Comparison of ENCODE assay signal across 29 cellular contexts in the genomic region with DNA sequence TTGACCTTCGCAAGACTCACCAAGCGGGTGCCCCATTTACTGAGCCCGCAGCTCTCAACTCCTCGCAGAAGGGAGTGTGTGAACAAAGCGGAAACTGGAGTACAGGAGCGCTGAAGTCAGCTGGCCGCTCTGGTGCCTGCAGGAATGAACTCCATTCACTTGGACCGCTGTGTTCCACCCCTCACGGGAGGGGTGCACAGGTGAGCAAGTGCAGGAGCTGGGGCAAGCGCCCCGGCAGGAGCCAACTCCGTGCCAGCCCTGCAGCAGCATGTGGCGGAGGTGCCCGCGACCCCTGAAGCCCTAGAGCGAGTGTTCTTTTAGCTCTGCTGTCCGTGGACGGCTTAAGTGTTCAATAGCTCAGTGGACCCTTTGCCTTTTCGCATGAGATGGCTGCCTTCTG.
"Had no signal": no experiment of that assay in that cellular context is flagged by ENCODE, and none has a peak within 500 bp of the region (broad histone marks: within the 10 kb centered on the region; RNA-seq: fewer than 3 reads in every experiment).

No MANE protein-coding gene starts in this region.

- H3K27me3 Mint-ChIP-seq: effector memory CD8-positive, alpha-beta T cell; memory B cell; progenitor cell of endocrine pancreas; stimulated activated naive CD8-positive, alpha-beta T cell treated with anti-CD3 and anti-CD28 coated beads, Interleukin-15, amount 100 ng/mL, for 72 hours had no signal

- ATAC-seq: effector memory CD8-positive, alpha-beta T cell; left colon; natural killer cell; sciatic nerve; stimulated activated naive CD8-positive, alpha-beta T cell treated with anti-CD3 and anti-CD28 coated beads, Interleukin-15, amount 100 ng/mL, for 72 hours; upper lobe of right lung had no signal

- H3K9me3 Mint-ChIP-seq: memory B cell had no signal

- H2AFZ ChIP-seq: parathyroid adenoma had no signal

- DNase-seq: cortex of kidney; effector memory CD8-positive, alpha-beta T cell; erythroblast; esophagus squamous epithelium; foreskin melanocyte; hypothalamus; immature natural killer cell; islet precursor cell; kidney glomerular epithelial cell; left colon; natural killer cell; stimulated activated CD4-positive, alpha-beta T cell treated with anti-CD3 and anti-CD28 coated beads, Interleukin-12 subunit alpha, Interleukin-12 subunit beta, amount 100 ng/mL, for 4 hours; stimulated activated CD4-positive, alpha-beta T cell treated with anti-CD3 and anti-CD28 coated beads, Interleukin-1b, Interleukin-23, amount 100 ng/mL, for 48 hours; stimulated activated CD4-positive, alpha-beta T cell treated with anti-CD3 and anti-CD28 coated beads, Interleukin-4, amount 100 ng/mL, for 1 hour; stimulated activated CD8-positive, alpha-beta memory T cell treated with anti-CD3 and anti-CD28 coated beads, Interleukin-4, amount 100 ng/mL, for 48 hours; stimulated activated naive CD4-positive, alpha-beta T cell; stimulated activated naive CD8-positive, alpha-beta T cell treated with anti-CD3 and anti-CD28 coated beads, Interleukin-15, amount 100 ng/mL, for 72 hours; transverse colon; upper lobe of right lung; uterus had no signal

- H3K4me1 ChIP-seq: esophagus squamous epithelium, parathyroid adenoma, suprapubic skin, transverse colon, upper lobe of right lung, uterus had no signal

- H3K79me2 ChIP-seq: parathyroid adenoma had no signal

- H3K9me3 ChIP-seq: neutrophil, transverse colon, upper lobe of right lung, uterus had no signal

- H3K4me3 Mint-ChIP-seq: effector memory CD8-positive, alpha-beta T cell; immature natural killer cell; memory B cell; natural killer cell; stimulated activated naive CD8-positive, alpha-beta T cell treated with anti-CD3 and anti-CD28 coated beads, Interleukin-15, amount 100 ng/mL, for 72 hours had no signal

- H3K36me3 Mint-ChIP-seq: memory B cell, natural killer cell had no signal

- H3K4me3 ChIP-seq: esophagus squamous epithelium, lung, smooth muscle cell, suprapubic skin, transverse colon, upper lobe of right lung, uterus had no signal

- H3K4me1 Mint-ChIP-seq: immature natural killer cell; memory B cell; natural killer cell; stimulated activated naive CD8-positive, alpha-beta T cell treated with anti-CD3 and anti-CD28 coated beads, Interleukin-15, amount 100 ng/mL, for 72 hours had no signal

- H3K4me2 ChIP-seq: smooth muscle cell had no signal

- H3K27ac ChIP-seq: esophagus squamous epithelium, neutrophil, parathyroid adenoma, suprapubic skin, transverse colon, upper lobe of right lung, uterus had no signal

- H3K27ac Mint-ChIP-seq: effector memory CD8-positive, alpha-beta T cell; immature natural killer cell; memory B cell; natural killer cell; progenitor cell of endocrine pancreas; stimulated activated naive CD8-positive, alpha-beta T cell treated with anti-CD3 and anti-CD28 coated beads, Interleukin-15, amount 100 ng/mL, for 72 hours had no signal

- H3K27me3 ChIP-seq: esophagus squamous epithelium, neutrophil, suprapubic skin, transverse colon, upper lobe of right lung, uterus had no signal

- H3K36me3 ChIP-seq: esophagus squamous epithelium, neutrophil, suprapubic skin, transverse colon, upper lobe of right lung, uterus had no signal

- FAIRE-seq: endometrium had no signal
